Comparison of ENCODE assay signal across 1 cellular context in the genomic region with DNA sequence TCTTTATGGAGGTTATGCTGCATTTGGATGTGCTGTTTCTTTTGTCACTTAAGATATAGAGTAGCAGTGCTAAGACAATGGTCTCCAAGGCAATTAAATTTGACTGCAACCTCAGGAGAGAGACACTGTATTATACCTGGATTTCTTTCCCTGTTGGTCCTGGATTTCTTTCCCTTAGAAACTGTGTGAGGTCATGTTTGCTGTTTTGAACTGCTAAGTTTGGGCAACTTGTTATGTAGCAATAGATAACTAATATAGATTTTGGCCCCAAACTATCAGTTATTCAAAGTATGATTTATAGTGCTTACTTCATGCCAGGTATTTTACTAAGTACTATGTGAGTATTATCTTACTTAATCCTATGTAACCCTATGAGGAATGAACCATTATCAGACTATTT.
TF ChIP-seq lines count a peak whose summit lies in the region.

No MANE protein-coding gene starts in this region.

TF ChIP-seq in HEK293, 187 proteins besides CTCF, POLR2A, EP300 and RAD21 (continued from another document):
- TF ChIP-seq, protein P1, sequence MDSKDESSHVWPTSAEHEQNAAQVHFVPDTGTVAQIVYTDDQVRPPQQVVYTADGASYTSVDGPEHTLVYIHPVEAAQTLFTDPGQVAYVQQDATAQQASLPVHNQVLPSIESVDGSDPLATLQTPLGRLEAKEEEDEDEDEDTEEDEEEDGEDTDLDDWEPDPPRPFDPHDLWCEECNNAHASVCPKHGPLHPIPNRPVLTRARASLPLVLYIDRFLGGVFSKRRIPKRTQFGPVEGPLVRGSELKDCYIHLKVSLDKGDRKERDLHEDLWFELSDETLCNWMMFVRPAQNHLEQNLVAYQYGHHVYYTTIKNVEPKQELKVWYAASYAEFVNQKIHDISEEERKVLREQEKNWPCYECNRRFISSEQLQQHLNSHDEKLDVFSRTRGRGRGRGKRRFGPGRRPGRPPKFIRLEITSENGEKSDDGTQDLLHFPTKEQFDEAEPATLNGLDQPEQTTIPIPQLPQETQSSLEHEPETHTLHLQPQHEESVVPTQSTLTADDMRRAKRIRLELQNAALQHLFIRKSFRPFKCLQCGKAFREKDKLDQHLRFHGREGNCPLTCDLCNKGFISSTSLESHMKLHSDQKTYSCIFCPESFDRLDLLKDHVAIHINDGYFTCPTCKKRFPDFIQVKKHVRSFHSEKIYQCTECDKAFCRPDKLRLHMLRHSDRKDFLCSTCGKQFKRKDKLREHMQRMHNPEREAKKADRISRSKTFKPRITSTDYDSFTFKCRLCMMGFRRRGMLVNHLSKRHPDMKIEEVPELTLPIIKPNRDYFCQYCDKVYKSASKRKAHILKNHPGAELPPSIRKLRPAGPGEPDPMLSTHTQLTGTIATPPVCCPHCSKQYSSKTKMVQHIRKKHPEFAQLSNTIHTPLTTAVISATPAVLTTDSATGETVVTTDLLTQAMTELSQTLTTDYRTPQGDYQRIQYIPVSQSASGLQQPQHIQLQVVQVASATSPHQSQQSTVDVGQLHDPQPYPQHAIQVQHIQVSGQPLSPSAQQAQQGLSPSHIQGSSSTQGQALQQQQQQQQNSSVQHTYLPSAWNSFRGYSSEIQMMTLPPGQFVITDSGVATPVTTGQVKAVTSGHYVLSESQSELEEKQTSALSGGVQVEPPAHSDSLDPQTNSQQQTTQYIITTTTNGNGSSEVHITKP (tag by site-specific recombination; IDR thresholded peaks at IDR 0.05), result no peak
